Comparison of ENCODE assay signal across 1 cellular context in genomic region chr2:159290289-159290907, GRCh38.
TF ChIP-seq lines count a peak whose summit lies in the region.

No MANE protein-coding gene starts in this region.

TF ChIP-seq in GM23338, 12 proteins besides CTCF, POLR2A, EP300 and RAD21 (continued from another document):
- TF ChIP-seq ZNF462 (CRISPR knock-in tag; IDR thresholded peaks at IDR 0.05) (no peak), EZH2 (IDR thresholded peaks at IDR 0.05; ENCODE audit: low read depth, unreplicated experiment) (no peak), ZNF331 (CRISPR knock-in tag; IDR thresholded peaks at IDR 0.05; ENCODE audit: low read depth) (no peak), POLR2AphosphoS5 (IDR thresholded peaks at IDR 0.05; ENCODE audit: low read depth) (no peak), ETS1 (IDR thresholded peaks at IDR 0.05) (no peak), NANOG (IDR thresholded peaks at IDR 0.05; ENCODE audit: borderline replicate concordance) (no peak)
